Comparison of ENCODE assay signal across 20 cellular contexts in genomic region chr21:36193200-36193599, GRCh38. TPM values are rescaled to one million over a fixed set of nuclear protein-coding genes. Genes with fewer than 3 reads are reported as not detected.
DNase-seq lines count a peak whose midpoint lies in the region; ATAC-seq, FAIRE-seq and TF ChIP-seq lines count a peak whose summit lies in the region.
"Had no signal": no experiment of that assay in that cellular context is flagged by ENCODE, and none has a peak within 500 bp of the region (broad histone marks: within the 10 kb centered on the region; RNA-seq: fewer than 3 reads in every experiment).

No MANE protein-coding gene starts in this region.

- TF ChIP-seq CTCF in GM23338 (conservative IDR thresholded peaks at IDR 0.05; ENCODE audit: low read depth in 2 of 2) (no peak), esophagus squamous epithelium (IDR thresholded peaks at IDR 0.05) (no peak), smooth muscle cell (IDR thresholded peaks at IDR 0.05; ENCODE audit: borderline replicate concordance, insufficient read depth, poor library complexity, severe bottlenecking) (no peak)

- no peak overlapping the region for H3K4me3 Mint-ChIP-seq in GM23338
- no peak overlapping the region for H3K4me3 Mint-ChIP-seq in activated CD4-positive, alpha-beta T cell treated with anti-CD3 and anti-CD28 coated beads for 36 hours
- H3K4me3 Mint-ChIP-seq: endodermal cell, T-helper 17 cell had no signal

- H3K9me2 ChIP-seq in GM23338 (ENCODE audit: insufficient read depth): no peaks in the 10 kb centered on the region

- H3K4me3 ChIP-seq in GM23338 (no peak overlapping the region), esophagus squamous epithelium (no peak overlapping the region), smooth muscle cell (no peak overlapping the region)
- H3K4me3 ChIP-seq: sigmoid colon, SJCRH30 had no signal

- no peak for TF ChIP-seq POLR2A in esophagus squamous epithelium (IDR thresholded peaks at IDR 0.05)

- no peaks in the 10 kb centered on the region for H3K36me3 Mint-ChIP-seq in GM23338 (ENCODE audit: low read depth)
- H3K36me3 Mint-ChIP-seq in activated CD4-positive, alpha-beta T cell treated with anti-CD3 and anti-CD28 coated beads for 36 hours (ENCODE audit: low read depth): peaks cover 2% of the 10 kb centered on the region

- H3K27ac ChIP-seq in GM23338 (ENCODE audit: low read depth) (no peak overlapping the region), esophagus squamous epithelium (peak overlapping the region; percentile 31 to 84 (median 54)), smooth muscle cell (ENCODE audit: low read depth) (peak overlapping the region; percentile 38)
- H3K27ac ChIP-seq: sigmoid colon, SJCRH30 had no signal

- H4K20me1 ChIP-seq in GM23338 (replicated peaks; ENCODE audit: insufficient read depth): no peaks in the 10 kb centered on the region
- no peaks in the 10 kb centered on the region for H4K20me1 ChIP-seq in smooth muscle cell (ENCODE audit: low read depth)

- H2AFZ ChIP-seq in GM23338: no peak overlapping the region
- H2AFZ ChIP-seq in smooth muscle cell (ENCODE audit: low read depth): no peak overlapping the region

- DNase-seq in GM23338 (ENCODE audit: low spot score) (no peak), RCC 7860 (ENCODE audit: low spot score) (peak; percentile 93), esophagus squamous epithelium (lab: John Stamatoyannopoulos, UW) (no peak), smooth muscle cell (lab: John Stamatoyannopoulos, UW; ENCODE audit: unreplicated experiment) (no peak)
- no peak for DNase-seq in activated CD4-positive, alpha-beta T cell treated with anti-CD3 and anti-CD28 coated beads for 36 hours
- DNase-seq: activated CD4-positive, alpha-beta T cell treated with anti-CD3 and anti-CD28 coated beads for 4 hours; activated naive CD4-positive, alpha-beta T cell treated with Interleukin-2 at 50 U/mL for 16 hours; DMS 273 treated with DMSO at 0.1 percent for 48 hours; endodermal cell; HCEC 1CT; left ventricle myocardium superior; NCI-H146; sigmoid colon; stimulated activated CD4-positive, alpha-beta T cell treated with anti-CD3 and anti-CD28 coated beads, Interleukin-2, amount 100 ng/mL, for 24 hours; T-helper 17 cell had no signal

- intact Hi-C loops in esophagus squamous epithelium (cut with DNase I): no loop called here
- intact Hi-C loops in activated CD4-positive, alpha-beta T cell treated with anti-CD3 and anti-CD28 coated beads for 36 hours (cut with DNase I, micrococcal nuclease): no loop called here

- peaks cover 2% of the 10 kb centered on the region for H3K27me3 Mint-ChIP-seq in GM23338 (ENCODE audit: insufficient read depth, low read depth, poor library complexity)
- no peaks in the 10 kb centered on the region for H3K27me3 Mint-ChIP-seq in activated CD4-positive, alpha-beta T cell treated with anti-CD3 and anti-CD28 coated beads for 36 hours
- H3K27me3 Mint-ChIP-seq: T-helper 17 cell had no signal

- H3K4me1 Mint-ChIP-seq in GM23338: peaks cover 2% of the 10 kb centered on the region
- peaks cover 2% of the 10 kb centered on the region for H3K4me1 Mint-ChIP-seq in activated CD4-positive, alpha-beta T cell treated with anti-CD3 and anti-CD28 coated beads for 36 hours

- H3K4me1 ChIP-seq in GM23338 (ENCODE audit: insufficient read depth) (no peaks in the 10 kb centered on the region), esophagus squamous epithelium (peaks cover 13 to 71% (median 26%) of the 10 kb centered on the region in 3 donors), smooth muscle cell (ENCODE audit: low read depth) (no peaks in the 10 kb centered on the region)
- H3K4me1 ChIP-seq: SJCRH30 had no signal

- H3K4me2 ChIP-seq in GM23338 (no peak overlapping the region), smooth muscle cell (no peak overlapping the region)

- ATAC-seq in GM23338 (peak; percentile 29; the same call in 2 of the 3 replicates), GM19324 (IDR thresholded peaks at IDR 0.05; ENCODE audit: low FRiP score, unreplicated experiment) (no peak), HG03520 (IDR thresholded peaks at IDR 0.05; ENCODE audit: unreplicated experiment) (no peak)
- no peak for ATAC-seq in activated CD4-positive, alpha-beta T cell treated with anti-CD3 and anti-CD28 coated beads for 36 hours
- ATAC-seq: left ventricle myocardium superior, T-helper 17 cell had no signal

- no peaks in the 10 kb centered on the region for H3K36me3 ChIP-seq in GM23338 (ENCODE audit: insufficient read depth)
- no peaks in the 10 kb centered on the region for H3K36me3 ChIP-seq in esophagus squamous epithelium
- H3K36me3 ChIP-seq in smooth muscle cell (ENCODE audit: low read depth): no peaks in the 10 kb centered on the region
- H3K36me3 ChIP-seq: sigmoid colon, SJCRH30 had no signal

- POLR2A ChIA-PET in activated CD4-positive, alpha-beta T cell treated with anti-CD3 and anti-CD28 coated beads for 36 hours (lab: Charles Lee): interaction anchor here (0.7 kb wide), 1 partner anchor 26 kb away, joined by 3 read pairs; no protein-coding TSS in a partner anchor

- 41 to 79% methylated on average over 7 of the region's 7 CpGs for WGBS in esophagus squamous epithelium, 2 donors
- 56% methylated on average over 7 of the region's 7 CpGs for WGBS in smooth muscle cell (ENCODE audit: low lambda C conversion rate)

- no peaks in the 10 kb centered on the region for H3K27me3 ChIP-seq in GM23338 (ENCODE audit: insufficient read depth)
- H3K27me3 ChIP-seq in esophagus squamous epithelium: no peaks in the 10 kb centered on the region
- H3K27me3 ChIP-seq in smooth muscle cell (ENCODE audit: low read depth): no peaks in the 10 kb centered on the region
- H3K27me3 ChIP-seq: sigmoid colon, SJCRH30 had no signal

- no peak overlapping the region for H3K27ac Mint-ChIP-seq in GM23338
- no peak overlapping the region for H3K27ac Mint-ChIP-seq in activated CD4-positive, alpha-beta T cell treated with anti-CD3 and anti-CD28 coated beads for 36 hours
- H3K27ac Mint-ChIP-seq: endodermal cell, T-helper 17 cell had no signal

- H3K9me3 Mint-ChIP-seq in GM23338: no peaks in the 10 kb centered on the region
- no peaks in the 10 kb centered on the region for H3K9me3 Mint-ChIP-seq in activated CD4-positive, alpha-beta T cell treated with anti-CD3 and anti-CD28 coated beads for 36 hours (ENCODE audit: low read depth)
- H3K9me3 Mint-ChIP-seq: endodermal cell had no signal

- no peaks in the 10 kb centered on the region for H3K79me2 ChIP-seq in GM23338 (replicated peaks; ENCODE audit: insufficient read depth)
- no peaks in the 10 kb centered on the region for H3K79me2 ChIP-seq in smooth muscle cell (ENCODE audit: low read depth)

- CTCF ChIA-PET in activated CD4-positive, alpha-beta T cell treated with anti-CD3 and anti-CD28 coated beads for 36 hours (lab: Charles Lee): no interaction called here

- H3K9ac ChIP-seq in smooth muscle cell (ENCODE audit: low read depth): no peak overlapping the region

- no peaks in the 10 kb centered on the region for H3K9me3 ChIP-seq in esophagus squamous epithelium
- no peaks in the 10 kb centered on the region for H3K9me3 ChIP-seq in smooth muscle cell (replicated peaks; ENCODE audit: low read depth)
- H3K9me3 ChIP-seq: sigmoid colon, SJCRH30 had no signal

- FAIRE-seq in RCC 7860 (lab: Jason Lieb, UNC): peak; percentile 90
- FAIRE-seq: astrocyte, GM18507 had no signal

- H3F3A ChIP-seq in GM23338 (replicated peaks; ENCODE audit: low read depth) (no peaks in the 10 kb centered on the region), smooth muscle cell (ENCODE audit: low read depth) (no peaks in the 10 kb centered on the region)

TF ChIP-seq in GM23338, 12 proteins besides CTCF, POLR2A, EP300 and RAD21 (continues in another document):
- TF ChIP-seq ZNF114 (CRISPR knock-in tag; IDR thresholded peaks at IDR 0.05) (no peak), CREB1 (CRISPR knock-in tag; IDR thresholded peaks at IDR 0.05; ENCODE audit: low read depth) (no peak), STAT1 (IDR thresholded peaks at IDR 0.05; ENCODE audit: unreplicated experiment) (no peak)

RNA-seq across cellular contexts. Expression of gene DOP1B, which starts 36.6 kb away (rescaled TPM):
- 9.9 and 18.0 TPM in 2 replicates for total RNA-seq in GM23338 (2014; rRNA removed; shearing (Covaris generic))
- polyA plus RNA-seq in GM23338 (2016; fragmentation: Nextera tagmentation; extraction: Ambion mirVana) (2.8 and 4.9 TPM in 2 replicates), smooth muscle cell (3.2 and 8.8 TPM in 2 replicates)
- total RNA-seq in esophagus squamous epithelium (10 to 100 TPM; 18.5 to 36.7 (median 26.2) TPM), smooth muscle cell (11.0 and 14.5 TPM in 2 replicates)
- total RNA-seq in activated CD4-positive, alpha-beta T cell treated with anti-CD3 and anti-CD28 coated beads for 36 hours: 10 to 100 TPM; 15.0 to 19.0 TPM

RNA-seq across cellular contexts. Expression of gene CBR3, which starts 58.3 kb away (rescaled TPM):
- 4.0 and 4.6 TPM in 2 replicates for total RNA-seq in GM23338 (2014; rRNA removed; shearing (Covaris generic))
- polyA plus RNA-seq in GM23338 (2016; fragmentation: Nextera tagmentation; extraction: Ambion mirVana) (8.2 and 8.7 TPM in 2 replicates), smooth muscle cell (0.78 and 2.9 TPM in 2 replicates)
- total RNA-seq in esophagus squamous epithelium (100 to 1,000 TPM in 3 of 4 donors, 10 to 100 TPM in 1; 67.3 to 158 (median 122) TPM), smooth muscle cell (3.3 and 3.5 TPM in 2 replicates)
- total RNA-seq in activated CD4-positive, alpha-beta T cell treated with anti-CD3 and anti-CD28 coated beads for 36 hours: 10 to 100 TPM; 12.5 to 16.8 TPM
- total RNA-seq: endodermal cell had no signal
